In genomic region chr14:93050761-93051160, GRCh38 we compare ENCODE assay signal across 28 cellular contexts.
DNase-seq lines count a peak whose midpoint lies in the region; ATAC-seq, FAIRE-seq and TF ChIP-seq lines count a peak whose summit lies in the region.
"Had no signal": no experiment of that assay in that cellular context is flagged by ENCODE, and none has a peak within 500 bp of the region (broad histone marks: within the 10 kb centered on the region; RNA-seq: fewer than 3 reads in every experiment).

No MANE protein-coding gene starts in this region.

- H3K27me3 Mint-ChIP-seq in T-cell, result no peaks in the 10 kb centered on the region
- H3K27me3 Mint-ChIP-seq: activated naive CD4-positive, alpha-beta T cell treated with anti-CD3 and anti-CD28 coated beads, Interleukin-2, amount 50 U/mL, for 24 hours; memory B cell had no signal

- peaks cover 6 to 20% (median 10%) of the 10 kb centered on the region in 3 donors for H3K4me1 Mint-ChIP-seq in T-cell

- H3K9me3 Mint-ChIP-seq in T-cell, result no peaks in the 10 kb centered on the region
- H3K9me3 Mint-ChIP-seq: activated naive CD4-positive, alpha-beta T cell treated with anti-CD3 and anti-CD28 coated beads, Interleukin-2, amount 50 U/mL, for 24 hours; activated T-helper 2 cell treated with anti-CD3 and anti-CD28 coated beads, Interferon-gamma antibody, Interleukin-2, Interleukin-4, amounts not matched to agents 10 μg/mL and 5 μg/mL and 100 μg/mL, durations not matched to agents 14 hours and 24 hours and 36 hours; CD8-positive, alpha-beta T cell; memory B cell; stimulated activated effector memory CD8-positive, alpha-beta T cell treated with anti-CD3 and anti-CD28 coated beads, Interleukin-12 subunit alpha, Interleukin-12 subunit beta, amount 100 ng/mL, for 72 hours had no signal

- DNase-seq in thyroid gland (no peak), T-cell (no peak), GM12891 (ENCODE audit: insufficient read length, low spot score) (no peak), suprapubic skin (ENCODE audit: low spot score in 2 of 2) (no peak)
- DNase-seq: activated CD4-positive, alpha-beta T cell treated with anti-CD3 and anti-CD28 coated beads for 48 hours; CD8-positive, alpha-beta T cell; hippocampal formation; Kasumi-1; NCI-H1417 treated with DMSO at 0.1 percent for 48 hours; NCI-H2081; NCI-H226; NCI-H748 treated with DMSO at 0.1 percent for 48 hours; SJCRH30; stimulated activated CD4-positive, alpha-beta T cell treated with anti-CD3 and anti-CD28 coated beads, Interleukin-15, amount 100 ng/mL, for 24 hours; SW 1271; T1000; WERI-Rb-1 had no signal

- H3K4me3 ChIP-seq in HUES48 (ENCODE audit: low read depth, low read length) (no peak overlapping the region), duodenal mucosa (ENCODE audit: low read depth in 1 of 2, low read length in 2 of 2) (peak overlapping the region; percentile 28 to 31), mucosa of rectum (ENCODE audit: low read length in 2 of 2) (peak overlapping the region in 1 of 2 donors; percentile 56), thyroid gland (replicated peaks in 1 of 3) (no peak overlapping the region), suprapubic skin (no peak overlapping the region)
- H3K4me3 ChIP-seq: GM12878, SJCRH30 had no signal

- H3K9ac ChIP-seq in HUES48 (ENCODE audit: low read depth, low read length) (no peak overlapping the region), duodenal mucosa (ENCODE audit: low read depth in 1 of 2, low read length in 2 of 2) (peak overlapping the region; percentile 35 to 50), mucosa of rectum (ENCODE audit: low read depth in 1 of 2, low read length in 2 of 2) (peak overlapping the region; percentile 72 to 79)

- no peak for FAIRE-seq in GM12891 (lab: Jason Lieb, UNC)
- FAIRE-seq: GM12878, H54 had no signal

- POLR2A ChIA-PET in T-cell (lab: Charles Lee), result no interaction called here

- intact Hi-C loops in thyroid gland (cut with DNase I), result no loop called here

- TF ChIP-seq EP300 in suprapubic skin (IDR thresholded peaks at IDR 0.05), result no peak

- peaks cover 43% of the 10 kb centered on the region for H3K4me1 ChIP-seq in HUES48 (ENCODE audit: control insufficient read depth, insufficient read depth, low read length)
- H3K4me1 ChIP-seq in duodenal mucosa (ENCODE audit: control insufficient read depth in 1 of 2, insufficient read depth in 2 of 2, low read length in 2 of 2), result peaks cover 85 to 91% of the 10 kb centered on the region in 2 donors
- H3K4me1 ChIP-seq in mucosa of rectum (ENCODE audit: control insufficient read depth in 2 of 2, insufficient read depth in 2 of 2, low read length in 2 of 2), result peaks cover 86 to 94% of the 10 kb centered on the region in 2 donors
- peaks cover 47 to 81% of the 10 kb centered on the region in 2 donors for H3K4me1 ChIP-seq in thyroid gland
- H3K4me1 ChIP-seq in suprapubic skin, result peaks cover 5% of the 10 kb centered on the region

- H3K9me3 ChIP-seq in HUES48 (ENCODE audit: control insufficient read depth, insufficient read depth, low read length), result no peaks in the 10 kb centered on the region
- no peaks in the 10 kb centered on the region for H3K9me3 ChIP-seq in duodenal mucosa (ENCODE audit: control insufficient read depth in 1 of 2, low read length in 2 of 2)
- no peaks in the 10 kb centered on the region for H3K9me3 ChIP-seq in mucosa of rectum (ENCODE audit: control insufficient read depth in 2 of 2, low read length in 2 of 2)
- no peaks in the 10 kb centered on the region for H3K9me3 ChIP-seq in thyroid gland
- no peaks in the 10 kb centered on the region for H3K9me3 ChIP-seq in suprapubic skin
- H3K9me3 ChIP-seq: neutrophil, SJCRH30 had no signal

- TF ChIP-seq POLR2A in thyroid gland (IDR thresholded peaks at IDR 0.05), result no peak
- no peak for TF ChIP-seq POLR2A in GM12891 (IDR thresholded peaks at IDR 0.05; ENCODE audit: low read depth, low read length)
- TF ChIP-seq POLR2A in suprapubic skin (IDR thresholded peaks at IDR 0.05), result no peak

- no peak overlapping the region for H3K27ac Mint-ChIP-seq in T-cell
- H3K27ac Mint-ChIP-seq: activated naive CD4-positive, alpha-beta T cell treated with anti-CD3 and anti-CD28 coated beads, Interleukin-2, amount 50 U/mL, for 24 hours; activated T-helper 2 cell treated with anti-CD3 and anti-CD28 coated beads, Interferon-gamma antibody, Interleukin-2, Interleukin-4, amounts not matched to agents 10 μg/mL and 5 μg/mL and 100 μg/mL, durations not matched to agents 14 hours and 24 hours and 36 hours; CD8-positive, alpha-beta T cell; memory B cell; stimulated activated effector memory CD8-positive, alpha-beta T cell treated with anti-CD3 and anti-CD28 coated beads, Interleukin-12 subunit alpha, Interleukin-12 subunit beta, amount 100 ng/mL, for 72 hours had no signal

- no peak for TF ChIP-seq CTCF in thyroid gland (IDR thresholded peaks at IDR 0.05)
- no peak for TF ChIP-seq CTCF in suprapubic skin (IDR thresholded peaks at IDR 0.05)

- no peak for ATAC-seq in T-cell (replicated peaks in 1 of 4)
- ATAC-seq: CD8-positive, alpha-beta T cell; GM12878; Panc1; stimulated activated effector memory CD8-positive, alpha-beta T cell treated with anti-CD3 and anti-CD28 coated beads, Interleukin-12 subunit alpha, Interleukin-12 subunit beta, amount 100 ng/mL, for 72 hours had no signal

- CTCF ChIA-PET in T-cell (lab: Charles Lee), result no interaction called here

- H3K36me3 ChIP-seq in HUES48 (ENCODE audit: control insufficient read depth, insufficient read depth, low read length) (peaks cover 3% of the 10 kb centered on the region; the same call in 1 of the 2 replicates), duodenal mucosa (ENCODE audit: control insufficient read depth in 1 of 2, insufficient read depth in 2 of 2, low read length in 2 of 2) (no peaks in the 10 kb centered on the region), mucosa of rectum (ENCODE audit: control insufficient read depth in 2 of 2, insufficient read depth in 2 of 2, low read length in 2 of 2) (no peaks in the 10 kb centered on the region), thyroid gland (no peaks in the 10 kb centered on the region), suprapubic skin (no peaks in the 10 kb centered on the region)
- H3K36me3 ChIP-seq: WERI-Rb-1 had no signal

- H3K27me3 ChIP-seq in HUES48 (ENCODE audit: control insufficient read depth, insufficient read depth, low read length) (no peaks in the 10 kb centered on the region), duodenal mucosa (ENCODE audit: control insufficient read depth in 1 of 2, insufficient read depth in 2 of 2, low read length in 2 of 2) (no peaks in the 10 kb centered on the region), mucosa of rectum (ENCODE audit: control insufficient read depth in 2 of 2, insufficient read depth in 2 of 2, low read length in 2 of 2) (no peaks in the 10 kb centered on the region), thyroid gland (no peaks in the 10 kb centered on the region), suprapubic skin (no peaks in the 10 kb centered on the region)
- H3K27me3 ChIP-seq: neutrophil, SJCRH30 had no signal

- H3K27ac ChIP-seq in HUES48 (ENCODE audit: low read depth, low read length) (peak overlapping the region; percentile 83), duodenal mucosa (ENCODE audit: low read depth, low read length) (peak overlapping the region; percentile 48), mucosa of rectum (ENCODE audit: low read depth in 2 of 2, low read length in 2 of 2) (peak overlapping the region; percentile 96 to 98), thyroid gland (peak overlapping the region in 2 of 3 donors; percentile 73 to 90), suprapubic skin (no peak overlapping the region)
- H3K27ac ChIP-seq: neutrophil, SJCRH30, WERI-Rb-1 had no signal

- peaks cover 16% of the 10 kb centered on the region for H3K36me3 Mint-ChIP-seq in T-cell

- 93 to 95% methylated on average over 10 to 12 of the region's 12 CpGs for WGBS in thyroid gland, 2 donors
- WGBS in suprapubic skin, result 95% methylated on average over 8 of the region's 12 CpGs

- H3K4me3 Mint-ChIP-seq in T-cell, result no peak overlapping the region
- H3K4me3 Mint-ChIP-seq: activated naive CD4-positive, alpha-beta T cell treated with anti-CD3 and anti-CD28 coated beads, Interleukin-2, amount 50 U/mL, for 24 hours; CD8-positive, alpha-beta T cell; memory B cell; stimulated activated effector memory CD8-positive, alpha-beta T cell treated with anti-CD3 and anti-CD28 coated beads, Interleukin-12 subunit alpha, Interleukin-12 subunit beta, amount 100 ng/mL, for 72 hours had no signal

TF ChIP-seq in GM12891, 5 proteins besides CTCF, POLR2A, EP300 and RAD21:
- TF ChIP-seq PAX5 (IDR thresholded peaks at IDR 0.05; ENCODE audit: insufficient read depth, low read length, severe bottlenecking), result no peak
- no peak for TF ChIP-seq POU2F2 (IDR thresholded peaks at IDR 0.05; ENCODE audit: low read depth, low read length)
- TF ChIP-seq SPI1 (IDR thresholded peaks at IDR 0.05; ENCODE audit: low read depth, low read length), result no peak
- no peak for TF ChIP-seq POLR2AphosphoS5 (IDR thresholded peaks at IDR 0.05; ENCODE audit: low read depth, low read length)

Comparison
In these comparisons a context has a peak if more than half of its experiments do, and no peak if none do; other contexts are left out.
1. H3K4me3 ChIP-seq: peak in duodenal mucosa (2 of 2); none in HUES48 (single experiment), thyroid gland (0 of 3) and suprapubic skin (single experiment).